In the genomic region with DNA sequence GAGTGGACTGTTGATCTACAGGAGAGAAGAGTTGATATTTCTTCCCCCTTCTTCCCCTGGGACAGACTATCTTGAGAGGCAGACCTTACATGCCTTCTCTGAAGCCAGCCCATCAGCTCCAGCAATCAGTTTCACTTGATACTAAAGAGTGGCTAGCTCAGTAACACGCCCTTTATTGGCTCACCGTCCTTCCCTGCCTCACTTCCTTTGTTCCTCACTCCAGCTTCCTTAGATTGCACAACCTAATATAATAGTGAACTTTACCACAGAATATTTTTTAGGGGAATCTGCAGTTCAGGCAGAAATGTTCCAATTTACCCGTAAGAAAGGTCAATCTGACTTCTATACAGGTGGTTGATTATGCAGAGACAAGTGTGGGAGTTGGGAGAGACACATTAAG, we compare ENCODE assay signal across 1 cellular context.
TF ChIP-seq lines count a peak whose summit lies in the region.

No MANE protein-coding gene starts in this region.

TF ChIP-seq in HepG2, 621 proteins besides CTCF, POLR2A, EP300 and RAD21 (continued from another document):
- TF ChIP-seq ZFP1 (CRISPR knock-in tag; IDR thresholded peaks at IDR 0.05) (no peak), HMG20A (CRISPR knock-in tag; IDR thresholded peaks at IDR 0.05; ENCODE audit: borderline replicate concordance) (no peak), RARA (CRISPR knock-in tag; IDR thresholded peaks at IDR 0.05) (no peak), NFKBIZ (CRISPR knock-in tag; IDR thresholded peaks at IDR 0.05) (no peak), ZNF879 (CRISPR knock-in tag; IDR thresholded peaks at IDR 0.05) (no peak), RNF219 (CRISPR knock-in tag; IDR thresholded peaks at IDR 0.05) (no peak)
- TF ChIP-seq, protein P1, sequence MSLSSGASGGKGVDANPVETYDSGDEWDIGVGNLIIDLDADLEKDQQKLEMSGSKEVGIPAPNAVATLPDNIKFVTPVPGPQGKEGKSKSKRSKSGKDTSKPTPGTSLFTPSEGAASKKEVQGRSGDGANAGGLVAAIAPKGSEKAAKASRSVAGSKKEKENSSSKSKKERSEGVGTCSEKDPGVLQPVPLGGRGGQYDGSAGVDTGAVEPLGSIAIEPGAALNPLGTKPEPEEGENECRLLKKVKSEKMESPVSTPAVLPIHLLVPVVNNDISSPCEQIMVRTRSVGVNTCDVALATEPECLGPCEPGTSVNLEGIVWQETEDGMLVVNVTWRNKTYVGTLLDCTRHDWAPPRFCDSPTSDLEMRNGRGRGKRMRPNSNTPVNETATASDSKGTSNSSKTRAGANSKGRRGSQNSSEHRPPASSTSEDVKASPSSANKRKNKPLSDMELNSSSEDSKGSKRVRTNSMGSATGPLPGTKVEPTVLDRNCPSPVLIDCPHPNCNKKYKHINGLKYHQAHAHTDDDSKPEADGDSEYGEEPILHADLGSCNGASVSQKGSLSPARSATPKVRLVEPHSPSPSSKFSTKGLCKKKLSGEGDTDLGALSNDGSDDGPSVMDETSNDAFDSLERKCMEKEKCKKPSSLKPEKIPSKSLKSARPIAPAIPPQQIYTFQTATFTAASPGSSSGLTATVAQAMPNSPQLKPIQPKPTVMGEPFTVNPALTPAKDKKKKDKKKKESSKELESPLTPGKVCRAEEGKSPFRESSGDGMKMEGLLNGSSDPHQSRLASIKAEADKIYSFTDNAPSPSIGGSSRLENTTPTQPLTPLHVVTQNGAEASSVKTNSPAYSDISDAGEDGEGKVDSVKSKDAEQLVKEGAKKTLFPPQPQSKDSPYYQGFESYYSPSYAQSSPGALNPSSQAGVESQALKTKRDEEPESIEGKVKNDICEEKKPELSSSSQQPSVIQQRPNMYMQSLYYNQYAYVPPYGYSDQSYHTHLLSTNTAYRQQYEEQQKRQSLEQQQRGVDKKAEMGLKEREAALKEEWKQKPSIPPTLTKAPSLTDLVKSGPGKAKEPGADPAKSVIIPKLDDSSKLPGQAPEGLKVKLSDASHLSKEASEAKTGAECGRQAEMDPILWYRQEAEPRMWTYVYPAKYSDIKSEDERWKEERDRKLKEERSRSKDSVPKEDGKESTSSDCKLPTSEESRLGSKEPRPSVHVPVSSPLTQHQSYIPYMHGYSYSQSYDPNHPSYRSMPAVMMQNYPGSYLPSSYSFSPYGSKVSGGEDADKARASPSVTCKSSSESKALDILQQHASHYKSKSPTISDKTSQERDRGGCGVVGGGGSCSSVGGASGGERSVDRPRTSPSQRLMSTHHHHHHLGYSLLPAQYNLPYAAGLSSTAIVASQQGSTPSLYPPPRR (CRISPR knock-in tag; IDR thresholded peaks at IDR 0.05; ENCODE audit: borderline replicate concordance): no peak
